In the genomic region with DNA sequence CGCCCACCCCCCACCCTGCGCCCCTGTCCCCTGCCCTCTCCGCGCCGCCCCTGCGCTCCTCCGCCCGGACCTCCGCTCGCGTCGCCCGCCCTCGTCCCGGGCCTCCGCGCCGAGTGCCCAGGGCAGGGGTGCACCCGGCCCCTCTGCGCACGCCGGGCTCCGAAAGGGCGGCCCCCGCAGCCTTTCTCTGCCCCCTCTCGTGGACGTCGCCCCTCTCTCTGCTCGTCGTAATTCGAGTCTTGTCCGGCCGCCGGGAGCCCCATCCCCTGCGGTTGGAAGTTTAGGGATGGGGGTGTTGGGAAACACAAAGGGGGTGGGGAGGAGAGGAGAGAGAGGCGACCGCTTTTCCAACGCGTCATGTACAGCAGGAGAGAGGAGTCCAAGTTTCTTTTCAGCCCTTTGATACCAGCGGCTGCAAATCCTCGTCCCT, we compare ENCODE assay signal across 8 cellular contexts. TPM values are rescaled to one million over a fixed set of nuclear protein-coding genes. Genes with fewer than 3 reads are reported as not detected.
DNase-seq lines count a peak whose midpoint lies in the region; ATAC-seq, FAIRE-seq and TF ChIP-seq lines count a peak whose summit lies in the region.

No MANE protein-coding gene starts in this region.

- intact Hi-C loops in CD4-positive, alpha-beta T cell (cut with DNase I, micrococcal nuclease): loop anchor here (2.0 to 10.0 kb wide), 9 partner anchors 35 to 1357 kb away; a partner anchor contains a TSS
- intact Hi-C loops in activated CD4-positive, alpha-beta memory T cell treated with anti-CD3 and anti-CD28 coated beads for 36 hours (cut with micrococcal nuclease): loop anchor here (1.0 to 5.0 kb wide), 5 partner anchors 37 to 910 kb away; a partner anchor contains a TSS

- ATAC-seq in CD4-positive, alpha-beta T cell (ENCODE audit: poor library complexity): peak; percentile 5
- ATAC-seq in GM19043 (IDR thresholded peaks at IDR 0.05; ENCODE audit: low read depth, unreplicated experiment): peak; percentile 22
- ATAC-seq in HG03558 (IDR thresholded peaks at IDR 0.05; ENCODE audit: extremely low read depth, unreplicated experiment): peak; percentile 5

- TF ChIP-seq CTCF in CD4-positive, alpha-beta T cell (IDR thresholded peaks at IDR 0.05): no peak
- no peak for TF ChIP-seq CTCF in fibroblast of the aortic adventitia (IDR thresholded peaks at IDR 0.05; ENCODE audit: insufficient read depth, low read length)
- TF ChIP-seq CTCF in neural crest cell (conservative IDR thresholded peaks at IDR 0.05): no peak

- peak overlapping the region; percentile 86 for H3K4me3 ChIP-seq in fibroblast of the aortic adventitia (ENCODE audit: low read depth, low read length)

- TF ChIP-seq POLR2A in H54 (IDR thresholded peaks at IDR 0.05; ENCODE audit: low read depth, low read length): no peak

- H3K9me3 ChIP-seq in CD4-positive, alpha-beta T cell (ENCODE audit: control insufficient read depth, low read length): no peaks in the 10 kb centered on the region

- POLR2A ChIA-PET in CD4-positive, alpha-beta T cell (lab: Charles Lee): interaction anchor here (0.7 to 1.0 kb wide), 4 partner anchors 14 to 509 kb away, joined by 3 to 5 read pairs (median 4); a partner anchor contains a TSS
- POLR2A ChIA-PET in activated CD4-positive, alpha-beta memory T cell treated with anti-CD3 and anti-CD28 coated beads for 36 hours (lab: Charles Lee): interaction anchor here (0.9 to 2.1 kb wide), 4 partner anchors 17 to 55 kb away, joined by 3 to 8 read pairs (median 6); no protein-coding TSS in a partner anchor

- H3K4me3 Mint-ChIP-seq in CD4-positive, alpha-beta T cell: peak overlapping the region; percentile 89
- peak overlapping the region; percentile 86 for H3K4me3 Mint-ChIP-seq in activated CD4-positive, alpha-beta memory T cell treated with anti-CD3 and anti-CD28 coated beads for 36 hours
- peak overlapping the region; percentile 88 for H3K4me3 Mint-ChIP-seq in neural crest cell

- peak overlapping the region; percentile 65 for H3K27ac Mint-ChIP-seq in CD4-positive, alpha-beta T cell
- peak overlapping the region; percentile 81 for H3K27ac Mint-ChIP-seq in activated CD4-positive, alpha-beta memory T cell treated with anti-CD3 and anti-CD28 coated beads for 36 hours
- peak overlapping the region; percentile 90 for H3K27ac Mint-ChIP-seq in neural crest cell (ENCODE audit: unreplicated experiment)

- H3K27ac ChIP-seq in CD4-positive, alpha-beta T cell (ENCODE audit: low read depth, low read length): no peak overlapping the region

- H3K4me1 Mint-ChIP-seq in CD4-positive, alpha-beta T cell (ENCODE audit: low read depth): peaks cover 42% of the 10 kb centered on the region
- peaks cover 41% of the 10 kb centered on the region for H3K4me1 Mint-ChIP-seq in activated CD4-positive, alpha-beta memory T cell treated with anti-CD3 and anti-CD28 coated beads for 36 hours (ENCODE audit: low read depth)
- peaks cover 37% of the 10 kb centered on the region for H3K4me1 Mint-ChIP-seq in neural crest cell

- CTCF ChIA-PET in CD4-positive, alpha-beta T cell (lab: Charles Lee): no interaction called here
- CTCF ChIA-PET in activated CD4-positive, alpha-beta memory T cell treated with anti-CD3 and anti-CD28 coated beads for 36 hours (lab: Charles Lee): interaction anchor here (1.0 kb wide), 1 partner anchor 43 kb away, joined by 3 read pairs; no protein-coding TSS in a partner anchor

- H3K9me3 Mint-ChIP-seq in CD4-positive, alpha-beta T cell: peaks cover 2% of the 10 kb centered on the region
- peaks cover 2% of the 10 kb centered on the region for H3K9me3 Mint-ChIP-seq in activated CD4-positive, alpha-beta memory T cell treated with anti-CD3 and anti-CD28 coated beads for 36 hours
- H3K9me3 Mint-ChIP-seq in neural crest cell: peaks cover 7% of the 10 kb centered on the region

- peak in 1 of 10 experiments; percentile 17 for DNase-seq in CD4-positive, alpha-beta T cell
- DNase-seq in activated CD4-positive, alpha-beta memory T cell treated with anti-CD3 and anti-CD28 coated beads for 36 hours: peak; percentile 31
- DNase-seq in fibroblast of the aortic adventitia (ENCODE audit: low read depth) (peak; percentile 42), neural crest cell (ENCODE audit: low read depth, low spot score) (peak; percentile 28), H54 (ENCODE audit: insufficient read length, low spot score) (no peak), NCI-H1105 (lab: John Stamatoyannopoulos, UW) (no peak)

- H3K27me3 ChIP-seq in CD4-positive, alpha-beta T cell (ENCODE audit: control insufficient read depth, insufficient read depth, low read length): no peaks in the 10 kb centered on the region

- no peaks in the 10 kb centered on the region for H3K27me3 Mint-ChIP-seq in CD4-positive, alpha-beta T cell
- H3K27me3 Mint-ChIP-seq in activated CD4-positive, alpha-beta memory T cell treated with anti-CD3 and anti-CD28 coated beads for 36 hours: no peaks in the 10 kb centered on the region
- no peaks in the 10 kb centered on the region for H3K27me3 Mint-ChIP-seq in neural crest cell (ENCODE audit: low read depth)

- peaks cover 5% of the 10 kb centered on the region for H3K36me3 Mint-ChIP-seq in CD4-positive, alpha-beta T cell (ENCODE audit: low read depth)
- H3K36me3 Mint-ChIP-seq in activated CD4-positive, alpha-beta memory T cell treated with anti-CD3 and anti-CD28 coated beads for 36 hours: no peaks in the 10 kb centered on the region
- peaks cover 2% of the 10 kb centered on the region for H3K36me3 Mint-ChIP-seq in neural crest cell (ENCODE audit: low read depth)

- FAIRE-seq in H54 (lab: Jason Lieb, UNC): no peak

RNA-seq across cellular contexts. Expression of a gene that starts 0.4 kb away (rescaled TPM):
- total RNA-seq in CD4-positive, alpha-beta T cell: 10 to 100 TPM; 11.0 to 11.4 TPM
- total RNA-seq in activated CD4-positive, alpha-beta memory T cell treated with anti-CD3 and anti-CD28 coated beads for 36 hours: 10 to 100 TPM; 49.5 to 51.0 TPM
- total RNA-seq in fibroblast of the aortic adventitia (ENCODE audit: low replicate concordance): 29.5 and 68.1 TPM in 2 replicates
- 57.1 and 58.0 TPM in 2 replicates for total RNA-seq in neural crest cell

Comparison
In these comparisons a context has a peak if more than half of its experiments do, and no peak if none do; other contexts are left out.
1. DNase-seq: peak in activated CD4-positive, alpha-beta memory T cell treated with anti-CD3 and anti-CD28 coated beads for 36 hours (single experiment), fibroblast of the aortic adventitia (single experiment) and neural crest cell (single experiment); none in H54 (single experiment) and NCI-H1105 (single experiment).
2. Peak in every context shown above with its lines, with median percentiles within 50 percentile points of each other: ATAC-seq, H3K27ac Mint-ChIP-seq and H3K4me3 Mint-ChIP-seq.